10 cellular contexts compared by ENCODE assay signal in genomic region chrX:16138108-16138427, GRCh38. TPM values are rescaled to one million over a fixed set of nuclear protein-coding genes. Genes with fewer than 3 reads are reported as not detected.
DNase-seq lines count a peak whose midpoint lies in the region; ATAC-seq and TF ChIP-seq lines count a peak whose summit lies in the region.
"Had no signal": no experiment of that assay in that cellular context is flagged by ENCODE, and none has a peak within 500 bp of the region (broad histone marks: within the 10 kb centered on the region; RNA-seq: fewer than 3 reads in every experiment).

No MANE protein-coding gene starts in this region.

- peak; percentile 36 for ATAC-seq in GM19043 (IDR thresholded peaks at IDR 0.05; ENCODE audit: low read depth, unreplicated experiment)
- ATAC-seq in HG03159 (IDR thresholded peaks at IDR 0.05; ENCODE audit: unreplicated experiment): peak; percentile 44
- ATAC-seq in left ventricle myocardium superior: no peak
- ATAC-seq: sciatic nerve had no signal

- no peak overlapping the region for H3K4me3 ChIP-seq in DOHH2 (ENCODE audit: low read length)
- no peak overlapping the region for H3K4me3 ChIP-seq in vagina
- H3K4me3 ChIP-seq: suprapubic skin had no signal

- H3F3A ChIP-seq in DOHH2 (ENCODE audit: control insufficient read depth, insufficient read depth): no peaks in the 10 kb centered on the region

- TF ChIP-seq POLR2A in vagina (IDR thresholded peaks at IDR 0.05): no peak

- H3K9me3 ChIP-seq in DOHH2 (ENCODE audit: control insufficient read depth, insufficient read depth, low read length) (no peaks in the 10 kb centered on the region), vagina (no peaks in the 10 kb centered on the region)
- H3K9me3 ChIP-seq: suprapubic skin had no signal

- peak; percentile 31 for DNase-seq in dermis blood vessel endothelial cell
- DNase-seq in vagina (ENCODE audit: extremely low spot score in 2 of 2): no peak
- DNase-seq in left ventricle myocardium superior: no peak
- no peak for DNase-seq in caudate nucleus (lab: John Stamatoyannopoulos, UW)
- no peak for DNase-seq in HPDE6-E6E7 (ENCODE audit: extremely low spot score)

- H3K79me2 ChIP-seq in DOHH2 (ENCODE audit: control insufficient read depth, low read length): no peaks in the 10 kb centered on the region

- H3K4me2 ChIP-seq in DOHH2 (ENCODE audit: low read length): no peak overlapping the region

- H3K27me3 ChIP-seq in DOHH2 (ENCODE audit: control insufficient read depth, low read length) (no peaks in the 10 kb centered on the region), vagina (no peaks in the 10 kb centered on the region)
- H3K27me3 ChIP-seq: suprapubic skin had no signal

- TF ChIP-seq CTCF in DOHH2 (IDR thresholded peaks at IDR 0.05; ENCODE audit: low read depth, low read length, poor library complexity, severe bottlenecking) (peak; percentile 53), vagina (IDR thresholded peaks at IDR 0.05) (no peak)

- H4K20me1 ChIP-seq in DOHH2 (ENCODE audit: control insufficient read depth, insufficient read depth, low read depth, low read length): no peaks in the 10 kb centered on the region

- H3K4me1 ChIP-seq in DOHH2 (ENCODE audit: control insufficient read depth, low read length) (peaks cover 13% of the 10 kb centered on the region), vagina (no peaks in the 10 kb centered on the region)
- H3K4me1 ChIP-seq: suprapubic skin had no signal

- H3K36me3 ChIP-seq in DOHH2 (ENCODE audit: control insufficient read depth, low read length) (no peaks in the 10 kb centered on the region), vagina (no peaks in the 10 kb centered on the region)
- H3K36me3 ChIP-seq: suprapubic skin had no signal

- intact Hi-C loops in vagina (cut with DNase I): no loop called here
- intact Hi-C loops in left ventricle myocardium superior (cut with micrococcal nuclease): no loop called here

- H3K27ac ChIP-seq in DOHH2 (ENCODE audit: low read depth, low read length) (no peak overlapping the region), vagina (no peak overlapping the region), caudate nucleus (ENCODE audit: low read depth, low read length) (no peak overlapping the region)
- H3K27ac ChIP-seq: suprapubic skin had no signal

- no peaks in the 10 kb centered on the region for H3K9me2 ChIP-seq in DOHH2 (replicated peaks; ENCODE audit: control insufficient read depth, low read length)

RNA-seq across cellular contexts. Expression of gene GRPR, which starts 14.7 kb away (rescaled TPM):
- total RNA-seq in dermis blood vessel endothelial cell: not detected in 2 replicates
- total RNA-seq in vagina: not detected
- 0.22 TPM for total RNA-seq in left ventricle myocardium superior
- total RNA-seq: suprapubic skin had no signal

RNA-seq across cellular contexts. Expression of gene MAGEB17, which starts 29.2 kb away (rescaled TPM):
- total RNA-seq in dermis blood vessel endothelial cell (not detected in 2 replicates), vagina (not detected), left ventricle myocardium superior (not detected)
- total RNA-seq: sciatic nerve, suprapubic skin had no signal
